Comparison of ENCODE assay signal across 2 cellular contexts in the genomic region with DNA sequence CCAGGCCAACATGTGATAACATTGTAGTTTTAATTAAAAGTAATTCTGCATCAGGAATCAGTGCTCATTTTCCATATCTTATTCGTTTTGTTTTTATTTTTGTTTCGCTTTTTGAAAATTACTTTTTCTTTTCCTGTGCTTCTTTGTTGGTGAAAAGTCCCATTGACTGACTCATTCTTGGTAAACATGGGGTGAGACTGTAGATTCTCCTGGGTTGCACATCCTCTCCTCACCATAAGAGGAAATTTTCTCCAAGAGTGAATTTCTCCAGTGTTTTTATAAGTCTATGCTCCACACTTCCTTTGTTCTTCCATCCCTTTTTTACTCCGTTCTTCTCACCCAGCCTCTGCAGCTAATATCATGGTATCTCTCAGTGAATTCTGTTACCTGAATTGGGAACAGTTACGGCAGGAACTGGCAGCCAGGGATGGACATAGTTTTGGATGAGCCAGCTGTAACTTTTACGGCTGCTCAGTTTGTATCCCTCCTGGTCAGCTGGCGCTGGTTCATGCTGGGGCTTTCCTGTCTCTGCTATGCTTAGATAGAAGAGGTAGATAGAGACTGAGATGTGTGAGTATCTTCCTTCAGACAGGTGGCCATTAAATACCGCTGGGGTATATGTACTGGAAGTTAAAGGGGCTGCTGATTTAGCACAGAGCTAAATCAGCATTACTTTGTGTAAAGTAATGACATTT.
TF ChIP-seq lines count a peak whose summit lies in the region.

No MANE protein-coding gene starts in this region.

TF ChIP-seq in WTC11, 78 proteins besides CTCF, POLR2A, EP300 and RAD21:
- TF ChIP-seq MXD4 (CRISPR knock-in tag; IDR thresholded peaks at IDR 0.05; ENCODE audit: borderline replicate concordance) (no peak), HMGA2 (CRISPR knock-in tag; IDR thresholded peaks at IDR 0.05) (no peak), ZNF219 (CRISPR knock-in tag; IDR thresholded peaks at IDR 0.05; ENCODE audit: borderline replicate concordance) (no peak), EMX1 (CRISPR knock-in tag; IDR thresholded peaks at IDR 0.05) (no peak), ATF3 (CRISPR knock-in tag; conservative IDR thresholded peaks at IDR 0.05) (no peak)
- TF ChIP-seq, protein P1, sequence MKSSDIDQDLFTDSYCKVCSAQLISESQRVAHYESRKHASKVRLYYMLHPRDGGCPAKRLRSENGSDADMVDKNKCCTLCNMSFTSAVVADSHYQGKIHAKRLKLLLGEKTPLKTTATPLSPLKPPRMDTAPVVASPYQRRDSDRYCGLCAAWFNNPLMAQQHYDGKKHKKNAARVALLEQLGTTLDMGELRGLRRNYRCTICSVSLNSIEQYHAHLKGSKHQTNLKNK (CRISPR knock-in tag; IDR thresholded peaks at IDR 0.05), result no peak
- TF ChIP-seq, protein P2, sequence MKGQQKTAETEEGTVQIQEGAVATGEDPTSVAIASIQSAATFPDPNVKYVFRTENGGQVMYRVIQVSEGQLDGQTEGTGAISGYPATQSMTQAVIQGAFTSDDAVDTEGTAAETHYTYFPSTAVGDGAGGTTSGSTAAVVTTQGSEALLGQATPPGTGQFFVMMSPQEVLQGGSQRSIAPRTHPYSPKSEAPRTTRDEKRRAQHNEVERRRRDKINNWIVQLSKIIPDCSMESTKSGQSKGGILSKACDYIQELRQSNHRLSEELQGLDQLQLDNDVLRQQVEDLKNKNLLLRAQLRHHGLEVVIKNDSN (CRISPR knock-in tag; IDR thresholded peaks at IDR 0.05), result no peak
- TF ChIP-seq, protein P3, sequence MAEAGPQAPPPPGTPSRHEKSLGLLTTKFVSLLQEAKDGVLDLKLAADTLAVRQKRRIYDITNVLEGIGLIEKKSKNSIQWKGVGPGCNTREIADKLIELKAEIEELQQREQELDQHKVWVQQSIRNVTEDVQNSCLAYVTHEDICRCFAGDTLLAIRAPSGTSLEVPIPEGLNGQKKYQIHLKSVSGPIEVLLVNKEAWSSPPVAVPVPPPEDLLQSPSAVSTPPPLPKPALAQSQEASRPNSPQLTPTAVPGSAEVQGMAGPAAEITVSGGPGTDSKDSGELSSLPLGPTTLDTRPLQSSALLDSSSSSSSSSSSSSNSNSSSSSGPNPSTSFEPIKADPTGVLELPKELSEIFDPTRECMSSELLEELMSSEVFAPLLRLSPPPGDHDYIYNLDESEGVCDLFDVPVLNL (CRISPR knock-in tag; IDR thresholded peaks at IDR 0.05; ENCODE audit: borderline replicate concordance, low read depth), result no peak
- TF ChIP-seq, protein P4, sequence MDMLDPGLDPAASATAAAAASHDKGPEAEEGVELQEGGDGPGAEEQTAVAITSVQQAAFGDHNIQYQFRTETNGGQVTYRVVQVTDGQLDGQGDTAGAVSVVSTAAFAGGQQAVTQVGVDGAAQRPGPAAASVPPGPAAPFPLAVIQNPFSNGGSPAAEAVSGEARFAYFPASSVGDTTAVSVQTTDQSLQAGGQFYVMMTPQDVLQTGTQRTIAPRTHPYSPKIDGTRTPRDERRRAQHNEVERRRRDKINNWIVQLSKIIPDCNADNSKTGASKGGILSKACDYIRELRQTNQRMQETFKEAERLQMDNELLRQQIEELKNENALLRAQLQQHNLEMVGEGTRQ (CRISPR knock-in tag; IDR thresholded peaks at IDR 0.05), result no peak

TF ChIP-seq in endothelial cell of umbilical vein, 7 proteins besides CTCF, POLR2A, EP300 and RAD21:
- TF ChIP-seq POLR2AphosphoS5 (IDR thresholded peaks at IDR 0.05; ENCODE audit: insufficient read depth, low read depth, low read length) (no peak), MAX (IDR thresholded peaks at IDR 0.05; ENCODE audit: insufficient read depth, insufficient read length) (no peak), JUN (IDR thresholded peaks at IDR 0.05; ENCODE audit: borderline replicate concordance, insufficient read depth, insufficient read length, low read depth) (no peak), FOS (IDR thresholded peaks at IDR 0.05; ENCODE audit: borderline replicate concordance, insufficient read depth, low read length) (no peak), MYC (IDR thresholded peaks at IDR 0.05; ENCODE audit: low read depth, low read length) (no peak), GATA2 (IDR thresholded peaks at IDR 0.05; ENCODE audit: insufficient read depth, insufficient read length, low read depth, low read length) (no peak), EZH2 (IDR thresholded peaks at IDR 0.05; ENCODE audit: borderline replicate concordance, low read depth, low read length, severe bottlenecking) (no peak)
